Comparison of ENCODE assay signal across 1 cellular context in the genomic region with DNA sequence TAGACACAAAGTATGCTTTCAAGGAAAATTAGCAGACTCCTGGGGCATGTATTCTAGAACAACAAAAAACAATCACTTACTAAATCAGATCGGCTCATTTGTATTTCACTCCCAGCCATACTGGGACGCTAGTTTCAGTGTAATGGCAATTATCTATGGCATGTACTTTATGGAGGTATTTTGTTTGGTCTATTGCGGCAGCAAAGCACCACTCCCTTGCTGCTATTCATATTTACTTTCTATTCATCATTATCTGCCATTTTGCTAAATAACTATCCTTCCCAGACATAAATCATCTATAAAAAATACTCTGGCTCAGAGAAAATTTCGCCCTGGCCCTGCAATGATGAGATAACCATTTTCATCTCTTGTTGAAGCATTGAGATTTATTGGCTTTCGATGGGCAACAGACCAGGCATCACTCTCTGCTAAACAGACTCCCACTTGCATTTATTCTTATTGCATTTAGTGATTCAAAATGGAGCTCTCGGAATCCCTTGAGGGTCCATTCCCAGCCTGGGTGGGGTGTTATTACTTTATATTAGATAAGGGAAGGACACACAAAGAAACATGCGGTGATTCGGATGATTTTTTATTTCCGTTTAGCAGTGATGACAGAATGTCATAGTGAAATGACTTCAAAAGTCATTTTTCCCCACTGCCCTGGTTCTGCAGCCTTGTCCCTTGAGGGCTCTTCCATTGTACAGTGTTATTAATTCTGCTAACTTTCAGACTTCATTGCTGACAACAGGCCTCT.
TF ChIP-seq lines count a peak whose summit lies in the region.

No MANE protein-coding gene starts in this region.

TF ChIP-seq in HEK293, 187 proteins besides CTCF, POLR2A, EP300 and RAD21 (continued from another document):
- TF ChIP-seq ZEB2 (tag by site-specific recombination; IDR thresholded peaks at IDR 0.05): peak; percentile 33; the same call in 1 of the 2 replicates
- TF ChIP-seq, protein P1, sequence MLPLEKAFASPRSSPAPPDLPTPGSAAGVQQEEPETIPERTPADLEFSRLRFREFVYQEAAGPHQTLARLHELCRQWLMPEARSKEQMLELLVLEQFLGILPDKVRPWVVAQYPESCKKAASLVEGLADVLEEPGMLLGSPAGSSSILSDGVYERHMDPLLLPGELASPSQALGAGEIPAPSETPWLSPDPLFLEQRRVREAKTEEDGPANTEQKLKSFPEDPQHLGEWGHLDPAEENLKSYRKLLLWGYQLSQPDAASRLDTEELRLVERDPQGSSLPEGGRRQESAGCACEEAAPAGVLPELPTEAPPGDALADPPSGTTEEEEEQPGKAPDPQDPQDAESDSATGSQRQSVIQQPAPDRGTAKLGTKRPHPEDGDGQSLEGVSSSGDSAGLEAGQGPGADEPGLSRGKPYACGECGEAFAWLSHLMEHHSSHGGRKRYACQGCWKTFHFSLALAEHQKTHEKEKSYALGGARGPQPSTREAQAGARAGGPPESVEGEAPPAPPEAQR (tag by site-specific recombination; IDR thresholded peaks at IDR 0.05): no peak
- TF ChIP-seq WT1 (tag by site-specific recombination; IDR thresholded peaks at IDR 0.05): peak; percentile 94
- TF ChIP-seq PRDM6 (tag by site-specific recombination; IDR thresholded peaks at IDR 0.05): peak; percentile 97
- TF ChIP-seq, protein P2, sequence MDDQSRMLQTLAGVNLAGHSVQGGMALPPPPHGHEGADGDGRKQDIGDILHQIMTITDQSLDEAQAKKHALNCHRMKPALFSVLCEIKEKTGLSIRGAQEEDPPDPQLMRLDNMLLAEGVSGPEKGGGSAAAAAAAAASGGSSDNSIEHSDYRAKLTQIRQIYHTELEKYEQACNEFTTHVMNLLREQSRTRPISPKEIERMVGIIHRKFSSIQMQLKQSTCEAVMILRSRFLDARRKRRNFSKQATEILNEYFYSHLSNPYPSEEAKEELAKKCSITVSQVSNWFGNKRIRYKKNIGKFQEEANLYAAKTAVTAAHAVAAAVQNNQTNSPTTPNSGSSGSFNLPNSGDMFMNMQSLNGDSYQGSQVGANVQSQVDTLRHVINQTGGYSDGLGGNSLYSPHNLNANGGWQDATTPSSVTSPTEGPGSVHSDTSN (CRISPR knock-in tag; IDR thresholded peaks at IDR 0.05): no peak
- peak; percentile 47 for TF ChIP-seq IKZF3 (tag by site-specific recombination; IDR thresholded peaks at IDR 0.05)
- peak; percentile 23; the same call in 1 of the 2 replicates for TF ChIP-seq ZNF843 (tag by site-specific recombination; IDR thresholded peaks at IDR 0.05)
- peak; percentile 76 for TF ChIP-seq ZNF629 (tag by site-specific recombination; IDR thresholded peaks at IDR 0.05)
- peak; percentile 31; the same call in 1 of the 2 replicates for TF ChIP-seq ZBTB8A (tag by site-specific recombination; IDR thresholded peaks at IDR 0.05)
- TF ChIP-seq ZBTB20 (tag by site-specific recombination; IDR thresholded peaks at IDR 0.05): no peak
- peak; percentile 76 for TF ChIP-seq ZNF341 (tag by site-specific recombination; IDR thresholded peaks at IDR 0.05; ENCODE audit: low read depth)
- peak; percentile 51; the same call in 1 of the 2 replicates for TF ChIP-seq OSR2 (tag by site-specific recombination; IDR thresholded peaks at IDR 0.05)
- no peak for TF ChIP-seq KLF17 (tag by site-specific recombination; IDR thresholded peaks at IDR 0.05)
- peak; percentile 21 for TF ChIP-seq ZNF146 (tag by site-specific recombination; IDR thresholded peaks at IDR 0.05)
